In genomic region chr13:98201178-98201577, GRCh38 we compare ENCODE assay signal across 1 cellular context.
TF ChIP-seq lines count a peak whose summit lies in the region.

No MANE protein-coding gene starts in this region.

TF ChIP-seq in IMR-90, 13 proteins besides CTCF, POLR2A, EP300 and RAD21:
- no peak for TF ChIP-seq NFE2L2 (IDR thresholded peaks at IDR 0.05; ENCODE audit: low read depth, low read length)
- no peak for TF ChIP-seq MXI1 (IDR thresholded peaks at IDR 0.05; ENCODE audit: borderline replicate concordance, low read depth, low read length)
- TF ChIP-seq MAFK (IDR thresholded peaks at IDR 0.05; ENCODE audit: low read depth, low read length) = no peak
- no peak for TF ChIP-seq FOS (IDR thresholded peaks at IDR 0.05; ENCODE audit: low read depth, low read length)
- no peak for TF ChIP-seq RFX5 (IDR thresholded peaks at IDR 0.05; ENCODE audit: low read depth, low read length)
- TF ChIP-seq MAZ (IDR thresholded peaks at IDR 0.05; ENCODE audit: borderline replicate concordance, low read depth, low read length) = no peak
- TF ChIP-seq SMC3 (IDR thresholded peaks at IDR 0.05; ENCODE audit: low read depth, low read length) = no peak
- TF ChIP-seq RCOR1 (IDR thresholded peaks at IDR 0.05; ENCODE audit: insufficient replicate concordance, low read length) = no peak
- TF ChIP-seq ELK1 (IDR thresholded peaks at IDR 0.05; ENCODE audit: borderline replicate concordance, low read depth, low read length) = no peak
- no peak for TF ChIP-seq BHLHE40 (IDR thresholded peaks at IDR 0.05; ENCODE audit: low read depth, low read length)
- no peak for TF ChIP-seq CHD1 (IDR thresholded peaks at IDR 0.05; ENCODE audit: low read depth, low read length)
- no peak for TF ChIP-seq CEBPB (IDR thresholded peaks at IDR 0.05; ENCODE audit: low read depth, low read length)
- no peak for TF ChIP-seq USF2 (IDR thresholded peaks at IDR 0.05; ENCODE audit: low read depth, low read length)
TF ChIP-seq in IMR-90: peak in this region for 0.
